In the genomic region with DNA sequence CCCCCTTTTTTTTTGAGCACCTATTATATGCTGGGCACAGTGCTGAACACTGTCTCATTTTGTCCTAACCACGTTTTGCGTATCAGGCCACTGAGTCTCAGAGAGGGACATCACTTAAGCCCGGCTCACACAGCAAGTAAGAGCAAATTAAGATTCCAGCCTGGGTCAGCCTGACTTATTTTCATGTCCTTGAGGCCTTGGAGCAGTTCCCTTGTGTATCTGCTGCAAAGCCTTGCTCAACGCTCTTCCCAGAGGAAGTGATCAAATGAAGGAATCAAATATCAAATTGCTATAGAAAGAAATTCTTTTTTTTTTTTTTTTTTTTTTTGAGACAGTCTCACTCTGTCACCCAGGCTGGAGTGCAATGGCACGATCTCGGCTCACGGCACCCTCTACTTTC, we compare ENCODE assay signal across 12 cellular contexts.
"Had no signal": no experiment of that assay in that cellular context is flagged by ENCODE, and none has a peak within 500 bp of the region (broad histone marks: within the 10 kb centered on the region; RNA-seq: fewer than 3 reads in every experiment).

No MANE protein-coding gene starts in this region.

- DNase-seq: activated CD4-positive, alpha-beta T cell treated with anti-CD3 and anti-CD28 coated beads, Interleukin-2, amount 50 U/mL, for 1 hour; activated naive CD4-positive, alpha-beta T cell treated with anti-CD3 and anti-CD28 coated beads, Interleukin-2, amount 50 U/mL, for 16 hours; amniotic stem cell; effector memory CD8-positive, alpha-beta T cell; foreskin melanocyte; heart right ventricle; islet precursor cell; left ventricle myocardium inferior; nephron progenitor cell had no signal

- H3K27ac ChIP-seq: epithelial cell of prostate, parathyroid adenoma had no signal

- H3K9me3 ChIP-seq: heart right ventricle, left ventricle myocardium inferior had no signal

- H3K4me3 ChIP-seq: heart right ventricle, left ventricle myocardium inferior, smooth muscle cell had no signal

- H3K36me3 ChIP-seq: left ventricle myocardium inferior had no signal

- H3K9ac ChIP-seq: parathyroid adenoma had no signal

- H3K27me3 ChIP-seq: heart right ventricle had no signal

- H3K4me2 ChIP-seq: smooth muscle cell had no signal
